Comparison of ENCODE assay signal across 1 cellular context in genomic region chr1:21541835-21542234, GRCh38.
TF ChIP-seq lines count a peak whose summit lies in the region.

No MANE protein-coding gene starts in this region.

TF ChIP-seq in GM23338, 12 proteins besides CTCF, POLR2A, EP300 and RAD21 (continued from another document):
- TF ChIP-seq REST (IDR thresholded peaks at IDR 0.05; ENCODE audit: unreplicated experiment) (no peak), ZNF114 (CRISPR knock-in tag; IDR thresholded peaks at IDR 0.05) (no peak), ZNF331 (CRISPR knock-in tag; IDR thresholded peaks at IDR 0.05; ENCODE audit: low read depth) (no peak), EZH2phosphoT487 (IDR thresholded peaks at IDR 0.05; ENCODE audit: unreplicated experiment) (no peak), CREB1 (CRISPR knock-in tag; IDR thresholded peaks at IDR 0.05; ENCODE audit: low read depth) (no peak), EZH2 (IDR thresholded peaks at IDR 0.05; ENCODE audit: low read depth, unreplicated experiment) (no peak), NANOG (IDR thresholded peaks at IDR 0.05; ENCODE audit: borderline replicate concordance) (no peak)
